Comparison of ENCODE assay signal across 1 cellular context in the genomic region with DNA sequence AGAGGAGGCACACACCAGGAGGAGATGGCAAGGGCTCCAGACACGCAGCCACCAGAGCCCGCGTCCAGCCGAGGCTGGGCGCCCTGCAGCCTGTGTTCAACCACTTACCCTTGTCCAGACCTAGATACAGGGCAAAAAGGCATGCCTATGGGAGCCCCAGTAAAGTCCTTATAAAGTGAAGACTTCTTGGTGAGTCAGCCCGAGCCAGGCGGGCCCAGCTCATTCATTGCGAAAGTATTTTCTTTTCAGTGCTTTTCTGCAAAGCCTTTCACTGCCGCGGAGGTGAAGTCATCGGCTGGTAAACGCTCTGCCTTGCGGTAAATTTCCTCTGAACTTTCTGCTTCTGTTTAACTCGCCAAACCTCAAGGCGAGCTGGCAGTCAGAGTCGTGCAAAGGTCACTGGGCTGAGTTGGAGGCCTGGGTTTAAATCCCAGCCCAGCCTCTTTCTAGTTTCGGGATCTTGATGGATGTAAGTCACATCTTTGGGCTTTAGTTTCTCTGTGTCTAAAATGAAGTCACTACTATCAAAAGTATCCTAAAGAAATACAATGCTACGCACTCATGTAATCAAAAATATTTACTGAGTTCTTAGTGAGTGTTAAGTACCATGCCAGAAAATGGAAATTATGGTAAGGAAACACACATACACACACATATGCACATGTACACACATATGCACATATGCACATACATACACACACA.
TF ChIP-seq lines count a peak whose summit lies in the region.

No MANE protein-coding gene starts in this region.

TF ChIP-seq in A549, 52 proteins besides CTCF, POLR2A, EP300 and RAD21 (continued from another document):
- TF ChIP-seq HOXA7 (CRISPR knock-in tag; IDR thresholded peaks at IDR 0.05) (0 out of 2 replicates have a peak, but pooled peaks have one; percentile 3), CBX2 (IDR thresholded peaks at IDR 0.05; ENCODE audit: borderline replicate concordance, low read depth) (no peak), USF2 (IDR thresholded peaks at IDR 0.05) (no peak), JUNB (IDR thresholded peaks at IDR 0.05) (peak; percentile 89), RARB (CRISPR knock-in tag; IDR thresholded peaks at IDR 0.05) (no peak), GATA3 (IDR thresholded peaks at IDR 0.05; ENCODE audit: borderline replicate concordance) (peak; percentile 88; the same call in 1 of the 2 replicates), BHLHE40 (IDR thresholded peaks at IDR 0.05; ENCODE audit: low read depth, low read length) (no peak), FOSL2 (IDR thresholded peaks at IDR 0.05) (peak; percentile 78), FOSL2 (CRISPR knock-in tag; IDR thresholded peaks at IDR 0.05) (peak; percentile 91), MAFK (IDR thresholded peaks at IDR 0.05; ENCODE audit: partially characterized antibody) (peak; percentile 3), CEBPB (IDR thresholded peaks at IDR 0.05) (peak; percentile 85 to 94), MAX (IDR thresholded peaks at IDR 0.05) (peak; percentile 77), SREBF2 (IDR thresholded peaks at IDR 0.05) (no peak)
